In the genomic region with DNA sequence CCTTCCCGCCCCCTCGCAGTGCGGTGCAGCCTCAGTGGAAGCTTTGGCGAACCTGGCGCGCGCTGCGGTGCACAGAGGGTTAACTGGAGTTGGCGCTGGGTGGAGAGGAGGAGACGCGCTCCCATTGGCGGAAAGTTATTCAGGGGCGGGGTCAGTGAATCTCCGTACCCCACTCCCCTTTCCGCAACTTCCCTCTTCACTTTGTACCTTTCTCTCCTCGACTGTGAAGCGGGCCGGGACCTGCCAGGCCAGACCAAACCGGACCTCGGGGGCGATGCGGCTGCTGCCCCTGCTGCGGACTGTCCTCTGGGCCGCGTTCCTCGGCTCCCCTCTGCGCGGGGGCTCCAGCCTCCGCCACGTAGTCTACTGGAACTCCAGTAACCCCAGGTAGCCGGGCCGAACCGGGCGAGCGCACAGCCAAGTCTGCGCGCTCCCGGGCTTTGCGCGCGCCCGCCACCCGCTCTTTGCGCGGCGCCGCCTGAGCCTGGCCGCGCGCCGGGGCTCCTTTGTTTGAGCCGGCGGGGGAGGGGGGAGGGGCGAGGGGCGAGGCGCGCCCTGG, we compare ENCODE assay signal across 8 cellular contexts. TPM values are rescaled to one million over a fixed set of nuclear protein-coding genes. Genes with fewer than 3 reads are reported as not detected.
DNase-seq lines count a peak whose midpoint lies in the region; ATAC-seq, FAIRE-seq and TF ChIP-seq lines count a peak whose summit lies in the region.

EFNA4 (plus strand) TSS at position 191 of the 559 bp plus-strand sequence; CDS start at position 275, 84 bp downstream.

- peaks cover 31% of the 10 kb centered on the region for H3K4me1 Mint-ChIP-seq in activated CD4-positive, alpha-beta T cell treated with anti-CD3 and anti-CD28 coated beads for 36 hours

- H3K36me3 Mint-ChIP-seq in activated CD4-positive, alpha-beta T cell treated with anti-CD3 and anti-CD28 coated beads for 36 hours (ENCODE audit: low read depth) = peaks cover 11% of the 10 kb centered on the region

- H3K4me3 ChIP-seq in coronary artery = peak within 1 kb of the TSS; percentile 94

- peak; percentile 98 for FAIRE-seq in GM18507 (lab: Jason Lieb, UNC)

- peak within 1 kb of the TSS; percentile 43 to 85 for H3K27ac ChIP-seq in coronary artery

- POLR2A ChIA-PET in activated CD4-positive, alpha-beta T cell treated with anti-CD3 and anti-CD28 coated beads for 36 hours (lab: Charles Lee) = interaction anchor here (0.5 to 0.6 kb wide), 3 partner anchors 17 to 734 kb away, joined by 3 to 6 read pairs (median 3); no protein-coding TSS in a partner anchor

- DNase-seq in A172 (ENCODE audit: low spot score) (peak; percentile 96), GM18507 (ENCODE audit: extremely low spot score, insufficient read length, low read depth) (peak; percentile 80), NCI-H446 (lab: John Stamatoyannopoulos, UW) (peak; percentile 28 to 73), coronary artery (ENCODE audit: low spot score) (peak; percentile 85), left kidney (ENCODE audit: low read depth, low spot score) (peak; percentile 98)
- DNase-seq in activated CD4-positive, alpha-beta T cell treated with anti-CD3 and anti-CD28 coated beads for 36 hours = peak; percentile 92
- DNase-seq in stimulated activated CD4-positive, alpha-beta T cell treated with anti-CD3 and anti-CD28 coated beads, Interleukin-2, amount 100 ng/mL, for 24 hours = peak; percentile 86 to 87

- H3K27me3 Mint-ChIP-seq in activated CD4-positive, alpha-beta T cell treated with anti-CD3 and anti-CD28 coated beads for 36 hours = no peaks in the 10 kb centered on the region

- peak; percentile 58 for ATAC-seq in HG02981 (IDR thresholded peaks at IDR 0.05; ENCODE audit: unreplicated experiment)
- peak; percentile 87 for ATAC-seq in activated CD4-positive, alpha-beta T cell treated with anti-CD3 and anti-CD28 coated beads for 36 hours

- CTCF ChIA-PET in activated CD4-positive, alpha-beta T cell treated with anti-CD3 and anti-CD28 coated beads for 36 hours (lab: Charles Lee) = interaction anchor here (0.6 to 9.1 kb wide), 10 partner anchors 10 to 108 kb away, joined by 3 to 81 read pairs (median 4); partner anchors contain the start of genes ADAM15, EFNA3 and PBXIP1

- no peak for TF ChIP-seq CTCF in coronary artery (IDR thresholded peaks at IDR 0.05)

- intact Hi-C loops in activated CD4-positive, alpha-beta T cell treated with anti-CD3 and anti-CD28 coated beads for 36 hours (cut with DNase I, micrococcal nuclease) = loop anchor here (1.0 to 5.0 kb wide), 10 partner anchors 8 to 586 kb away; partner anchors contain the start of genes ADAM15 (in 1 of the 2), EFNA3 (in 1 of the 2), KRTCAP2 (in 1 of the 2) and PYGO2 (in 1 of the 2)

- H3K9me3 Mint-ChIP-seq in activated CD4-positive, alpha-beta T cell treated with anti-CD3 and anti-CD28 coated beads for 36 hours (ENCODE audit: low read depth) = no peaks in the 10 kb centered on the region

- peak within 1 kb of the TSS; percentile 83 for H3K4me3 Mint-ChIP-seq in activated CD4-positive, alpha-beta T cell treated with anti-CD3 and anti-CD28 coated beads for 36 hours

- peak within 1 kb of the TSS; percentile 72 for H3K27ac Mint-ChIP-seq in activated CD4-positive, alpha-beta T cell treated with anti-CD3 and anti-CD28 coated beads for 36 hours

RNA-seq across cellular contexts. Expression of gene EFNA4, which starts in this region (rescaled TPM):
- total RNA-seq in A172 (2014; rRNA removed; shearing (Covaris generic)) = 20.3 and 21.7 TPM in 2 replicates
- 1 to 10 TPM; 6.3 to 6.5 TPM for total RNA-seq in activated CD4-positive, alpha-beta T cell treated with anti-CD3 and anti-CD28 coated beads for 36 hours

Comparison
In these comparisons a context has a peak if more than half of its experiments do, and no peak if none do; other contexts are left out.
1. Peak in every context shown above with its lines: DNase-seq, ATAC-seq, H3K4me3 ChIP-seq and H3K27ac ChIP-seq.